ENCODE assay signal across 13 cellular contexts in the genomic region with DNA sequence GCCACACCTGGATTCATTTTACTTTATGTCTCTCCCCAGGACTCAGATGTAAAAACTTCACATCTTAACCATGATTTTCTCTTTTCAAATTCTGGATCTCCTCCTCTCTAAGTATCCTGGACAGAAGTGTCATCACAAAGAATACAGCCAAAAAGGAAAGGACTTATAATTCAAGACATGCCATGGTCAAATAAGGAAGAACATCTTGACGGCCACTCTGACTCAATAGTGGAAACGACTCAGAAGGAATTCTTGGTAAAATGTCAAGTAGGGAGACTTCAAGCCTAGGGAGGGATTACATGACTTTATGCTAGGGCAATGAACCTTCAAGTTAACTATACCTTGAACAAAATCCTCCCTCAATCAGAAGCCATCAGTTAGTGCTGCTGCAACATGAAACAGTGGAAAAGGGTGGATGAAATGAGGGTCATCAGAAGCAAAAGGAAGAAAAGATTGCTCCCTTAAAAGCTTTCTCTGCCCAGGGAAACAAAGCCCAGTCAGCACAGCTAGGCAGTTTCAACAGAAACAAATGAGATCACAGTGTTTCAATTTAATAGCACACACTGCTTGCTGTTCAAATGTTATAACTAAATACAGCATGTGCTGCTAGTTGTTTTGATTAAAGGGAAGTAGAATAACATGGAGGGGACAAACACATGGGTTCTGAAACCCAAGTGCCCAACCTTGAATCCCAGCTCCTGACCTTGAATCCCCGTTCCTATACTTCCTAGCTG.
DNase-seq lines count a peak whose midpoint lies in the region; ATAC-seq and TF ChIP-seq lines count a peak whose summit lies in the region.
"Had no signal": no experiment of that assay in that cellular context is flagged by ENCODE, and none has a peak within 500 bp of the region (broad histone marks: within the 10 kb centered on the region; RNA-seq: fewer than 3 reads in every experiment).

No MANE protein-coding gene starts in this region.

- H3K36me3 Mint-ChIP-seq in natural killer cell = no peaks in the 10 kb centered on the region

- no peaks in the 10 kb centered on the region for H3K9me3 ChIP-seq in mucosa of descending colon
- H3K9me3 ChIP-seq in transverse colon = no peaks in the 10 kb centered on the region

- H3K36me3 ChIP-seq in mucosa of descending colon (ENCODE audit: low read depth) (no peaks in the 10 kb centered on the region), transverse colon (no peaks in the 10 kb centered on the region)

- 30 to 61% methylated on average over 3 of the region's 3 CpGs for WGBS in transverse colon (ENCODE audit: low coverage in 1 of 2), 2 donors

- H3K4me3 ChIP-seq in LNCaP clone FGC (ENCODE audit: low read depth, low read length) (no peak overlapping the region), coronary artery (peak overlapping the region; percentile 11), mucosa of descending colon (no peak overlapping the region), transverse colon (no peak overlapping the region)

- H3K9me3 Mint-ChIP-seq in natural killer cell = peaks cover 3 to 4% of the 10 kb centered on the region in 2 donors
- H3K9me3 Mint-ChIP-seq: nephron progenitor cell had no signal

- no peak for TF ChIP-seq EP300 in transverse colon (IDR thresholded peaks at IDR 0.05; ENCODE audit: low read depth)

- H3K4me3 Mint-ChIP-seq in natural killer cell = no peak overlapping the region
- H3K4me3 Mint-ChIP-seq: central memory CD8-positive, alpha-beta T cell; nephron progenitor cell had no signal

- H3K27me3 ChIP-seq in transverse colon = no peaks in the 10 kb centered on the region

- DNase-seq in LNCaP clone FGC (ENCODE audit: low read depth) = peak; percentile 15
- no peak for DNase-seq in coronary artery (ENCODE audit: low spot score)
- no peak for DNase-seq in mucosa of descending colon
- no peak for DNase-seq in transverse colon
- no peak for DNase-seq in natural killer cell
- DNase-seq in NCI-H146 (lab: John Stamatoyannopoulos, UW) = no peak
- no peak for DNase-seq in GM20000 (ENCODE audit: low spot score)
- DNase-seq: DND-41; NCI-H2029; nephron progenitor cell; stimulated activated CD4-positive, alpha-beta T cell treated with anti-CD3 and anti-CD28 coated beads, Interleukin-1b, Interleukin-23, amount 100 ng/mL, for 48 hours; T1000 had no signal

- H3K27ac Mint-ChIP-seq in natural killer cell = no peak overlapping the region
- H3K27ac Mint-ChIP-seq: nephron progenitor cell had no signal

- intact Hi-C loops in mucosa of descending colon (cut with DNase I, micrococcal nuclease) (no loop called here), transverse colon (cut with DNase I; ENCODE audit: low total_unique reads) (no loop called here), natural killer cell (cut with micrococcal nuclease) (no loop called here)

- no peaks in the 10 kb centered on the region for H3K27me3 Mint-ChIP-seq in natural killer cell (ENCODE audit: low read depth in 2 of 2)
- H3K27me3 Mint-ChIP-seq: central memory CD8-positive, alpha-beta T cell had no signal

- H3K4me1 Mint-ChIP-seq in natural killer cell = peaks cover 0 to 9% of the 10 kb centered on the region in 2 donors
- H3K4me1 Mint-ChIP-seq: central memory CD8-positive, alpha-beta T cell; nephron progenitor cell had no signal

- in situ Hi-C loops in transverse colon (cut with MboI; ENCODE audit: low pct_ligation_motif_present in 1 of 4, low pct_unique_long_range_greater_than_20kb in 1 of 4, low sequenced_read_pairs in 3 of 4) = no loop called here

- TF ChIP-seq CTCF in LNCaP clone FGC (IDR thresholded peaks at IDR 0.05; ENCODE audit: control insufficient read depth, extremely low read depth, insufficient read depth) (no peak), coronary artery (IDR thresholded peaks at IDR 0.05) (no peak), mucosa of descending colon (IDR thresholded peaks at IDR 0.05) (no peak), transverse colon (IDR thresholded peaks at IDR 0.05) (no peak), natural killer cell (IDR thresholded peaks at IDR 0.05) (no peak), GM20000 (IDR thresholded peaks at IDR 0.05; ENCODE audit: extremely low read depth, missing control alignments) (no peak)

- H3K4me1 ChIP-seq in mucosa of descending colon (ENCODE audit: low read depth) = peaks cover 6% of the 10 kb centered on the region
- H3K4me1 ChIP-seq in transverse colon = peaks cover 0 to 21% (median 1%) of the 10 kb centered on the region in 4 donors

- H3K27ac ChIP-seq in coronary artery (peak overlapping the region; percentile 58 to 83), transverse colon (peak overlapping the region; percentile 55 to 63 (median 59))

- TF ChIP-seq POLR2A in transverse colon (IDR thresholded peaks at IDR 0.05) = no peak

- ATAC-seq in mucosa of descending colon = peak; percentile 34
- no peak for ATAC-seq in natural killer cell
